10 cellular contexts compared by ENCODE assay signal in genomic region chr7:149321978-149322541, GRCh38.
A peak's percentile ranks its signal among the peaks of the same experiment; 100 is the strongest.
DNase-seq lines count a peak whose midpoint lies in the region; ATAC-seq and TF ChIP-seq lines count a peak whose summit lies in the region.
"Had no signal": no experiment of that assay in that cellular context is flagged by ENCODE, and none has a peak within 500 bp of the region (broad histone marks: within the 10 kb centered on the region; RNA-seq: fewer than 3 reads in every experiment).

No MANE protein-coding gene starts in this region.

- 53 to 62% (median 57%) methylated on average over 5 of the region's 5 CpGs for WGBS in heart left ventricle, 4 donors
- WGBS in transverse colon (ENCODE audit: low coverage in 1 of 2), 2 donors = 57% methylated on average over 5 of the region's 5 CpGs; no CpG with 5 or more reads in 1 of the 2 donors

- H3K4me3 ChIP-seq in heart left ventricle = peak overlapping the region in 11 of 12 donors; percentile 9 to 54 (median 32)
- H3K4me3 ChIP-seq in tibial artery = peak overlapping the region; percentile 43 to 45
- peak overlapping the region in 2 of 4 donors; percentile 9 to 37 for H3K4me3 ChIP-seq in transverse colon

- intact Hi-C loops in heart left ventricle (cut with DNase I) (no loop called here), Right ventricle myocardium inferior (cut with DNase I) (no loop called here), tibial artery (cut with DNase I; ENCODE audit: low total_unique reads) (no loop called here), transverse colon (cut with DNase I; ENCODE audit: low total_unique reads) (no loop called here)
- intact Hi-C loops in activated T-helper 1 cell treated with anti-CD3 and anti-CD28 coated beads, Interleukin-12 subunit alpha, Interleukin-12 subunit beta, Interleukin-2, Interleukin-4 antibody, amounts not matched to agents 30 ng/mL and 10 ng/mL and 1 ng/mL, durations not matched to agents 14 hours and 24 hours and 36 hours (cut with micrococcal nuclease) = loop anchor here (1.0 kb wide), 1 partner anchor 37 kb away; no protein-coding TSS in a partner anchor

- peaks cover 28% of the 10 kb centered on the region for H3K4me1 Mint-ChIP-seq in activated T-helper 1 cell treated with anti-CD3 and anti-CD28 coated beads, Interleukin-12 subunit alpha, Interleukin-12 subunit beta, Interleukin-2, Interleukin-4 antibody, amounts not matched to agents 30 ng/mL and 10 ng/mL and 1 ng/mL, durations not matched to agents 14 hours and 24 hours and 36 hours (ENCODE audit: low read depth)
- peaks cover 5 to 9% of the 10 kb centered on the region in 2 donors for H3K4me1 Mint-ChIP-seq in immature natural killer cell

- no peaks in the 10 kb centered on the region for H3K4me1 ChIP-seq in heart left ventricle
- no peaks in the 10 kb centered on the region for H3K4me1 ChIP-seq in tibial artery
- H3K4me1 ChIP-seq in transverse colon = no peaks in the 10 kb centered on the region

- peaks cover 4% of the 10 kb centered on the region for H3K36me3 Mint-ChIP-seq in activated T-helper 1 cell treated with anti-CD3 and anti-CD28 coated beads, Interleukin-12 subunit alpha, Interleukin-12 subunit beta, Interleukin-2, Interleukin-4 antibody, amounts not matched to agents 30 ng/mL and 10 ng/mL and 1 ng/mL, durations not matched to agents 14 hours and 24 hours and 36 hours (ENCODE audit: low read depth)
- no peaks in the 10 kb centered on the region for H3K36me3 Mint-ChIP-seq in immature natural killer cell

- TF ChIP-seq POLR2A in heart left ventricle (IDR thresholded peaks at IDR 0.05) (no peak), transverse colon (IDR thresholded peaks at IDR 0.05) (no peak)

- ATAC-seq in heart left ventricle (peak in 1 of 4 donors; percentile 20), Right ventricle myocardium inferior (no peak), HG02840 (IDR thresholded peaks at IDR 0.05; ENCODE audit: low FRiP score, unreplicated experiment) (no peak)

- DNase-seq in heart left ventricle (no peak), Right ventricle myocardium inferior (ENCODE audit: missing footprints) (no peak), immature natural killer cell (no peak), tibial artery (no peak), transverse colon (no peak), NCI-H1092 treated with DMSO at 0.1 percent for 48 hours (lab: John Stamatoyannopoulos, UW) (no peak)
- DNase-seq in activated T-helper 1 cell treated with anti-CD3 and anti-CD28 coated beads, Interleukin-12 subunit alpha, Interleukin-12 subunit beta, Interleukin-2, Interleukin-4 antibody, amounts not matched to agents 30 ng/mL and 10 ng/mL and 1 ng/mL, durations not matched to agents 14 hours and 24 hours and 36 hours (ENCODE audit: low spot score) = no peak
- DNase-seq: cerebellar nuclear complex, KG1 had no signal

- H3K36me3 ChIP-seq in heart left ventricle (no peaks in the 10 kb centered on the region), tibial artery (no peaks in the 10 kb centered on the region), transverse colon (no peaks in the 10 kb centered on the region)

- TF ChIP-seq CTCF in heart left ventricle (IDR thresholded peaks at IDR 0.05) (no peak), tibial artery (IDR thresholded peaks at IDR 0.05) (no peak), transverse colon (IDR thresholded peaks at IDR 0.05) (no peak)

- TF ChIP-seq EP300 in transverse colon (IDR thresholded peaks at IDR 0.05; ENCODE audit: low read depth) = no peak

- peaks cover 2% of the 10 kb centered on the region for H3K27me3 Mint-ChIP-seq in activated T-helper 1 cell treated with anti-CD3 and anti-CD28 coated beads, Interleukin-12 subunit alpha, Interleukin-12 subunit beta, Interleukin-2, Interleukin-4 antibody, amounts not matched to agents 30 ng/mL and 10 ng/mL and 1 ng/mL, durations not matched to agents 14 hours and 24 hours and 36 hours (ENCODE audit: insufficient read depth)
- H3K27me3 Mint-ChIP-seq in immature natural killer cell (ENCODE audit: low read depth in 3 of 3) = peaks cover 0 to 7% (median 2%) of the 10 kb centered on the region in 3 donors

- H3K9me3 Mint-ChIP-seq in activated T-helper 1 cell treated with anti-CD3 and anti-CD28 coated beads, Interleukin-12 subunit alpha, Interleukin-12 subunit beta, Interleukin-2, Interleukin-4 antibody, amounts not matched to agents 30 ng/mL and 10 ng/mL and 1 ng/mL, durations not matched to agents 14 hours and 24 hours and 36 hours = peaks cover 9% of the 10 kb centered on the region
- H3K9me3 Mint-ChIP-seq in immature natural killer cell = no peaks in the 10 kb centered on the region

- peak overlapping the region; percentile 62 for H3K27ac Mint-ChIP-seq in activated T-helper 1 cell treated with anti-CD3 and anti-CD28 coated beads, Interleukin-12 subunit alpha, Interleukin-12 subunit beta, Interleukin-2, Interleukin-4 antibody, amounts not matched to agents 30 ng/mL and 10 ng/mL and 1 ng/mL, durations not matched to agents 14 hours and 24 hours and 36 hours
- H3K27ac Mint-ChIP-seq in immature natural killer cell = peak overlapping the region in 3 of 6 donors; percentile 9 to 67 (median 27)

- H3K27ac ChIP-seq in heart left ventricle (no peak overlapping the region), tibial artery (peak overlapping the region in 1 of 2 donors; percentile 40), transverse colon (no peak overlapping the region)

- in situ Hi-C loops in transverse colon (cut with MboI; ENCODE audit: low pct_ligation_motif_present in 1 of 4, low pct_unique_long_range_greater_than_20kb in 1 of 4, low sequenced_read_pairs in 3 of 4) = loop anchor here in 1 of 4 donors (25.0 kb wide), 1 partner anchor 190 kb away; no protein-coding TSS in a partner anchor

- H3K4me3 Mint-ChIP-seq in activated T-helper 1 cell treated with anti-CD3 and anti-CD28 coated beads, Interleukin-12 subunit alpha, Interleukin-12 subunit beta, Interleukin-2, Interleukin-4 antibody, amounts not matched to agents 30 ng/mL and 10 ng/mL and 1 ng/mL, durations not matched to agents 14 hours and 24 hours and 36 hours = peak overlapping the region; percentile 47
- peak overlapping the region; percentile 2 to 70 (median 56) for H3K4me3 Mint-ChIP-seq in immature natural killer cell

- H3K9me3 ChIP-seq in heart left ventricle (no peaks in the 10 kb centered on the region), tibial artery (no peaks in the 10 kb centered on the region), transverse colon (no peaks in the 10 kb centered on the region)

- H3K27me3 ChIP-seq in heart left ventricle (peaks cover 0 to 24% (median 3%) of the 10 kb centered on the region in 9 donors), tibial artery (peaks cover 0 to 13% of the 10 kb centered on the region in 2 donors), transverse colon (no peaks in the 10 kb centered on the region)
